In genomic region chr7:68125173-68125572, GRCh38 we compare ENCODE assay signal across 15 cellular contexts.
"Had no signal": no experiment of that assay in that cellular context is flagged by ENCODE, and none has a peak within 500 bp of the region (broad histone marks: within the 10 kb centered on the region; RNA-seq: fewer than 3 reads in every experiment).

No MANE protein-coding gene starts in this region.

- H3K4me3 ChIP-seq: gastrocnemius medialis, heart left ventricle, lower lobe of right lung, right atrium auricular region had no signal

- H3K27ac ChIP-seq: gastrocnemius medialis, heart left ventricle, lower lobe of right lung, right atrium auricular region had no signal

- DNase-seq: activated naive CD4-positive, alpha-beta T cell treated with anti-CD3 and anti-CD28 coated beads for 36 hours; activated naive CD8-positive, alpha-beta T cell treated with anti-CD3 and anti-CD28 coated beads, Interleukin-2, amount 50 U/mL, for 24 hours; aorta; cerebellar nuclear complex; gastrocnemius medialis; heart left ventricle; left cardiac atrium; lower lobe of right lung; midbrain; stimulated activated CD4-positive, alpha-beta T cell treated with anti-CD3 and anti-CD28 coated beads, Interleukin-4, amount 100 ng/mL, for 4 hours; stimulated activated CD8-positive, alpha-beta memory T cell treated with anti-CD3 and anti-CD28 coated beads, Interleukin-4, amount 100 ng/mL, for 48 hours; stimulated activated naive CD4-positive, alpha-beta T cell treated with Interleukin-2 at 50 U/mL for 16 hours; substantia nigra; trophoblast cell had no signal

- H3K27me3 ChIP-seq: right atrium auricular region had no signal

- H3K36me3 ChIP-seq: gastrocnemius medialis, heart left ventricle, lower lobe of right lung, right atrium auricular region had no signal

- H3K9me3 ChIP-seq: gastrocnemius medialis, lower lobe of right lung had no signal

- H3K4me1 ChIP-seq: gastrocnemius medialis, heart left ventricle, lower lobe of right lung, right atrium auricular region had no signal

- ATAC-seq: activated naive CD8-positive, alpha-beta T cell treated with anti-CD3 and anti-CD28 coated beads, Interleukin-2, amount 50 U/mL, for 24 hours; gastrocnemius medialis; heart left ventricle; left cardiac atrium had no signal
